In genomic region chr18:75231053-75231406, GRCh38 we compare ENCODE assay signal across 26 cellular contexts. TPM values are rescaled to one million over a fixed set of nuclear protein-coding genes. Genes with fewer than 3 reads are reported as not detected.
A peak's percentile ranks its signal among the peaks of the same experiment; 100 is the strongest.
DNase-seq lines count a peak whose midpoint lies in the region; ATAC-seq, FAIRE-seq and TF ChIP-seq lines count a peak whose summit lies in the region.
"Had no signal": no experiment of that assay in that cellular context is flagged by ENCODE, and none has a peak within 500 bp of the region (broad histone marks: within the 10 kb centered on the region; RNA-seq: fewer than 3 reads in every experiment).

No MANE protein-coding gene starts in this region.

- in situ Hi-C loops in Panc1 (cut with HindIII; ENCODE audit: low pct_unique_long_range_greater_than_20kb, low sequenced_read_pairs), result no loop called here
- in situ Hi-C loops in HepG2 (cut with HindIII; ENCODE audit: extremely low pct_ligation_motif_present, low pct_unique_long_range_greater_than_20kb), result no loop called here

- POLR2A ChIA-PET in Panc1 (lab: Charles Lee), result no interaction called here
- POLR2A ChIA-PET in HepG2 (lab: Yijun Ruan, JAX), result no interaction called here

- H3K27ac ChIP-seq in heart right ventricle (peak overlapping the region in 9 of 10 donors; percentile 22 to 78 (median 54)), Panc1 (ENCODE audit: low read length) (no peak overlapping the region), HepG2 (ENCODE audit: extremely low read length, insufficient read depth, low read length) (no peak overlapping the region), subcutaneous abdominal adipose tissue (ENCODE audit: low read depth, low read length) (peak overlapping the region; percentile 8)
- H3K27ac ChIP-seq: BLaER1, pancreas, tibial artery had no signal

- H3K36me3 ChIP-seq in heart right ventricle (no peaks in the 10 kb centered on the region), Panc1 (ENCODE audit: control insufficient read depth, insufficient read depth, low read length) (no peaks in the 10 kb centered on the region), HepG2 (replicated peaks in 1 of 2; ENCODE audit: control insufficient read depth in 1 of 2, insufficient read depth in 2 of 2, low read length in 2 of 2) (peaks cover 0 to 8% of the 10 kb centered on the region in 2 experiments; a peak in 1 of 5 replicates), subcutaneous abdominal adipose tissue (ENCODE audit: control insufficient read depth in 5 of 5, insufficient read depth in 5 of 5, low read length in 5 of 5) (peaks cover 0 to 5% (median 4%) of the 10 kb centered on the region in 5 donors), H7 (replicated peaks; ENCODE audit: control insufficient read depth, insufficient read depth, low read length) (no peaks in the 10 kb centered on the region)
- H3K36me3 ChIP-seq: pancreas, tibial artery had no signal

- no peak for FAIRE-seq in HepG2 (lab: Jason Lieb, UNC)
- FAIRE-seq: endometrium, pancreas had no signal

- H3K4me1 ChIP-seq in heart right ventricle (peaks cover 9 to 64% (median 52%) of the 10 kb centered on the region in 9 donors), Panc1 (ENCODE audit: control insufficient read depth, insufficient read depth, low read length) (no peaks in the 10 kb centered on the region), HepG2 (ENCODE audit: insufficient read depth, low read length) (peaks cover 20% of the 10 kb centered on the region), subcutaneous abdominal adipose tissue (ENCODE audit: control insufficient read depth in 5 of 5, insufficient read depth in 5 of 5, low read length in 5 of 5) (peaks cover 2 to 49% (median 23%) of the 10 kb centered on the region in 5 donors)

- no peak overlapping the region for H2AFZ ChIP-seq in HepG2 (ENCODE audit: low read length)

- no peak overlapping the region for H3K4me2 ChIP-seq in HepG2 (ENCODE audit: low read depth, low read length)
- H3K4me2 ChIP-seq: BLaER1 had no signal

- H3K9ac ChIP-seq in HepG2 (ENCODE audit: insufficient read depth, low read depth, low read length), result no peak overlapping the region
- H3K9ac ChIP-seq in subcutaneous abdominal adipose tissue (ENCODE audit: low read length in 5 of 5), result no peak overlapping the region
- H3K9ac ChIP-seq: BLaER1 had no signal

- H3K27me3 ChIP-seq in heart right ventricle, result no peaks in the 10 kb centered on the region
- H3K27me3 ChIP-seq in Panc1 (ENCODE audit: control insufficient read depth, insufficient read depth, low read length), result no peaks in the 10 kb centered on the region
- H3K27me3 ChIP-seq in HepG2 (ENCODE audit: control insufficient read depth in 1 of 2, insufficient read depth in 2 of 2, low read length in 2 of 2), result no peaks in the 10 kb centered on the region
- no peaks in the 10 kb centered on the region for H3K27me3 ChIP-seq in subcutaneous abdominal adipose tissue (ENCODE audit: control insufficient read depth in 5 of 5, insufficient read depth in 4 of 5, low read length in 5 of 5)
- H3K27me3 ChIP-seq in H7 (ENCODE audit: control insufficient read depth, insufficient read depth, low read length), result no peaks in the 10 kb centered on the region
- H3K27me3 ChIP-seq: BLaER1, pancreas, tibial artery had no signal

- no TSS peak for BruUV-seq in Panc1 (replicated peaks; lab: Mats Ljungman, UMichigan)
- BruUV-seq in HepG2 (replicated peaks; lab: Mats Ljungman, UMichigan), result no TSS peak

- TF ChIP-seq CTCF in heart right ventricle (IDR thresholded peaks at IDR 0.05) (no peak), Panc1 (IDR thresholded peaks at IDR 0.05) (no peak), HepG2 (CRISPR knock-in tag; IDR thresholded peaks at IDR 0.05) (no peak)

- H3K4me3 ChIP-seq in heart right ventricle, result no peak overlapping the region
- H3K4me3 ChIP-seq in Panc1 (ENCODE audit: low read depth in 2 of 2, low read length in 2 of 2), result no peak overlapping the region
- H3K4me3 ChIP-seq in HepG2 (replicated peaks in 1 of 3; ENCODE audit: insufficient read depth in 1 of 3, low read depth in 2 of 3, low read length in 3 of 3), result no peak overlapping the region
- H3K4me3 ChIP-seq in subcutaneous abdominal adipose tissue (ENCODE audit: low read depth in 1 of 5, low read length in 5 of 5), result no peak overlapping the region
- no peak overlapping the region for H3K4me3 ChIP-seq in H7 (ENCODE audit: insufficient read depth, low read depth, low read length)
- H3K4me3 ChIP-seq: BLaER1, pancreas, tibial artery had no signal

- peaks cover 5% of the 10 kb centered on the region for H3K79me2 ChIP-seq in HepG2 (ENCODE audit: insufficient read depth, low read length)

- no peak for ATAC-seq in heart right ventricle
- ATAC-seq in Right ventricle myocardium superior (ENCODE audit: poor library complexity), result no peak
- 0 out of 2 replicates have a peak, but pooled peaks have one; percentile 42 for ATAC-seq in Panc1
- ATAC-seq in HepG2, result no peak
- ATAC-seq in HG03520 (IDR thresholded peaks at IDR 0.05; ENCODE audit: unreplicated experiment), result no peak
- ATAC-seq: natural killer cell, SK-N-SH treated with all-trans-retinoic acid at 6 μM for 48 hours had no signal

- CTCF ChIA-PET in Panc1 (lab: Charles Lee), result no interaction called here
- CTCF ChIA-PET in HepG2 (lab: Yijun Ruan, JAX; ENCODE audit: low intra/inter-chr PET ratio, low total read pairs), result no interaction called here

- no peak for TF ChIP-seq RAD21 in HepG2 (CRISPR knock-in tag; IDR thresholded peaks at IDR 0.05)

- intact Hi-C loops in heart right ventricle (cut with DNase I) (no loop called here), Right ventricle myocardium superior (cut with DNase I) (no loop called here), Panc1 (cut with micrococcal nuclease; ENCODE audit: unreplicated experiment) (no loop called here), HepG2 (cut with micrococcal nuclease; ENCODE audit: unreplicated experiment) (no loop called here)

- WGBS in heart right ventricle, 2 donors, result 89 to 95% methylated on average over 5 of the region's 5 CpGs
- 80% methylated on average over 1 of the region's 5 CpGs for WGBS in HepG2 (ENCODE audit: low lambda C conversion rate)

- H4K20me1 ChIP-seq in HepG2 (ENCODE audit: insufficient read depth, low read length), result 0 out of 2 replicates have a peak, but pooled peaks cover 4% of the 10 kb centered on the region

- DNase-seq in heart right ventricle, result no peak
- no peak for DNase-seq in Right ventricle myocardium superior
- no peak for DNase-seq in Panc1 (ENCODE audit: low read depth, low spot score)
- DNase-seq in HepG2 (ENCODE audit: low spot score), result no peak
- no peak for DNase-seq in H7
- DNase-seq in NCI-H526 treated with DMSO at 0.1 percent for 48 hours (lab: John Stamatoyannopoulos, UW), result no peak
- DNase-seq: activated CD8-positive, alpha-beta memory T cell treated with anti-CD3 and anti-CD28 coated beads, Interleukin-2, amount 50 U/mL, for 4 hours; aorta; Calu3; glutamatergic neuron; KG1; kidney glomerular epithelial cell; natural killer cell; NCI-H1694; NCI-H2171 treated with DMSO at 0.1 percent for 48 hours; NCI-H524; pancreas; stimulated activated CD4-positive, alpha-beta T cell treated with anti-CD3 and anti-CD28 coated beads, Interleukin-4, amount 100 ng/mL, for 24 hours; stimulated activated naive CD4-positive, alpha-beta T cell; T-helper 9 cell; tibial artery had no signal

- TF ChIP-seq EP300 in HepG2 (IDR thresholded peaks at IDR 0.05; ENCODE audit: low read depth in 2 of 2, low read length in 2 of 2) (no peak), HepG2 (CRISPR knock-in tag; IDR thresholded peaks at IDR 0.05; ENCODE audit: borderline replicate concordance) (no peak)

- TF ChIP-seq POLR2A in HepG2 (IDR thresholded peaks at IDR 0.05; ENCODE audit: insufficient read depth in 1 of 2, low read depth in 2 of 2, low read length in 2 of 2), result no peak

- H3K9me3 ChIP-seq in heart right ventricle (no peaks in the 10 kb centered on the region), Panc1 (ENCODE audit: control insufficient read depth, insufficient read depth, low read depth, low read length) (no peaks in the 10 kb centered on the region), HepG2 (ENCODE audit: low read length) (no peaks in the 10 kb centered on the region), subcutaneous abdominal adipose tissue (ENCODE audit: control insufficient read depth in 5 of 5, low read length in 5 of 5) (no peaks in the 10 kb centered on the region)
- H3K9me3 ChIP-seq: pancreas, tibial artery had no signal

RNA-seq across cellular contexts. Expression of gene TSHZ1, which starts 20.4 kb away (rescaled TPM):
- total RNA-seq in heart right ventricle (10 to 100 TPM; 13.2 to 22.9 (median 18.3) TPM), Right ventricle myocardium superior (24.0 TPM), Panc1 (2021; ENCODE audit: unreplicated experiment) (10.0 TPM), HepG2 (2016; rRNA removed; fragmentation: Illumina TruSeq; extraction: Trizol) (2.5 and 2.6 TPM in 2 replicates)
- polyA plus RNA-seq in heart right ventricle (10 to 100 TPM in 1 of 2 donors, 1 to 10 TPM in 1; 4.8 to 10.7 TPM), HepG2 (2011; rRNA removed) (2.4 and 2.7 TPM in 2 replicates)
- 13.7 TPM for polyA plus RNA-seq in Panc1 (2012; ENCODE audit: insufficient read length)
- 0.20 and 0.35 TPM in 2 replicates for total RNA-seq in HepG2 (2016; cell fraction: cytosol; rRNA removed; fragmentation: Illumina TruSeq; extraction: Trizol; ENCODE audit: low read depth)
- total RNA-seq in HepG2 (2016; cell fraction: insoluble cytoplasmic fraction; rRNA removed; fragmentation: Illumina TruSeq; extraction: Trizol), result 2.1 and 2.4 TPM in 2 replicates
- 1.5 and 1.6 TPM in 2 replicates for total RNA-seq in HepG2 (2016; cell fraction: membrane; rRNA removed; fragmentation: Illumina TruSeq; extraction: Trizol)
- 2.9 and 3.6 TPM in 2 replicates for total RNA-seq in HepG2 (2016; cell fraction: nucleus; rRNA removed; fragmentation: Illumina TruSeq; extraction: Trizol)
- polyA plus RNA-seq in HepG2 (2011; cell fraction: cytosol; rRNA removed), result 1.7 and 1.8 TPM in 2 replicates
- 3.2 and 3.4 TPM in 2 replicates for polyA plus RNA-seq in HepG2 (2011; cell fraction: nucleus; rRNA removed)
- 4.3 and 4.7 TPM in 2 replicates for polyA plus RNA-seq in HepG2 (2012)
- 0.17 and 0.18 TPM in 2 replicates for polyA plus RNA-seq in HepG2 (2016; cell fraction: cytosol; fragmentation: Illumina TruSeq; extraction: Trizol; ENCODE audit: low read depth)
- polyA plus RNA-seq in HepG2 (2016; cell fraction: insoluble cytoplasmic fraction; fragmentation: Illumina TruSeq; extraction: Trizol; ENCODE audit: low read depth), result 2.9 and 3.5 TPM in 2 replicates
- 0.81 and 1.0 TPM in 2 replicates for polyA plus RNA-seq in HepG2 (2016; cell fraction: membrane; fragmentation: Illumina TruSeq; extraction: Trizol; ENCODE audit: low read depth)
- 3.8 and 3.9 TPM in 2 replicates for polyA plus RNA-seq in HepG2 (2016; cell fraction: nucleus; fragmentation: Illumina TruSeq; extraction: Trizol; ENCODE audit: insufficient read depth, low read depth)
- polyA minus RNA-seq in HepG2 (2011; rRNA and poly(A)+ RNA removed; ENCODE audit: low replicate concordance), result 4.9 and 6.5 TPM in 2 replicates
- 4.2 and 4.7 TPM in 2 replicates for polyA minus RNA-seq in HepG2 (2011; cell fraction: cytosol; rRNA and poly(A)+ RNA removed)
- polyA minus RNA-seq in HepG2 (2011; cell fraction: nucleus; rRNA and poly(A)+ RNA removed), result 4.4 and 4.8 TPM in 2 replicates
- 4.6 and 8.2 TPM in 2 replicates for total RNA-seq in H7 (2014; rRNA removed; shearing (Covaris generic))

RNA-seq across cellular contexts. Expression of gene PTGR3, which starts 22.1 kb away (rescaled TPM):
- total RNA-seq in heart right ventricle (10 to 100 TPM; 48.5 to 71.3 (median 58.8) TPM), Right ventricle myocardium superior (81.5 TPM), Panc1 (2021; ENCODE audit: unreplicated experiment) (45.0 TPM), HepG2 (2016; rRNA removed; fragmentation: Illumina TruSeq; extraction: Trizol) (11.5 and 13.3 TPM in 2 replicates)
- polyA plus RNA-seq in heart right ventricle (10 to 100 TPM; 10.0 to 19.2 TPM), HepG2 (2011; rRNA removed) (23.5 and 25.3 TPM in 2 replicates)
- 28.9 TPM for polyA plus RNA-seq in Panc1 (2012; ENCODE audit: insufficient read length)
- 3.0 and 3.5 TPM in 2 replicates for total RNA-seq in HepG2 (2016; cell fraction: cytosol; rRNA removed; fragmentation: Illumina TruSeq; extraction: Trizol; ENCODE audit: low read depth)
- total RNA-seq in HepG2 (2016; cell fraction: insoluble cytoplasmic fraction; rRNA removed; fragmentation: Illumina TruSeq; extraction: Trizol), result 12.0 and 13.7 TPM in 2 replicates
- 9.5 and 11.7 TPM in 2 replicates for total RNA-seq in HepG2 (2016; cell fraction: membrane; rRNA removed; fragmentation: Illumina TruSeq; extraction: Trizol)
- total RNA-seq in HepG2 (2016; cell fraction: nucleus; rRNA removed; fragmentation: Illumina TruSeq; extraction: Trizol), result 6.0 and 7.5 TPM in 2 replicates
- 17.8 and 19.5 TPM in 2 replicates for polyA plus RNA-seq in HepG2 (2011; cell fraction: cytosol; rRNA removed)
- polyA plus RNA-seq in HepG2 (2011; cell fraction: nucleus; rRNA removed), result 21.7 and 25.8 TPM in 2 replicates
- 16.2 and 18.2 TPM in 2 replicates for polyA plus RNA-seq in HepG2 (2012)
- 5.8 and 8.4 TPM in 2 replicates for polyA plus RNA-seq in HepG2 (2016; cell fraction: cytosol; fragmentation: Illumina TruSeq; extraction: Trizol; ENCODE audit: low read depth)
- polyA plus RNA-seq in HepG2 (2016; cell fraction: insoluble cytoplasmic fraction; fragmentation: Illumina TruSeq; extraction: Trizol; ENCODE audit: low read depth), result 18.6 and 22.2 TPM in 2 replicates
- polyA plus RNA-seq in HepG2 (2016; cell fraction: membrane; fragmentation: Illumina TruSeq; extraction: Trizol; ENCODE audit: low read depth), result 12.0 and 13.4 TPM in 2 replicates
- 11.7 and 16.0 TPM in 2 replicates for polyA plus RNA-seq in HepG2 (2016; cell fraction: nucleus; fragmentation: Illumina TruSeq; extraction: Trizol; ENCODE audit: insufficient read depth, low read depth)
- 91.8 and 99.6 TPM in 2 replicates for polyA minus RNA-seq in HepG2 (2011; rRNA and poly(A)+ RNA removed; ENCODE audit: low replicate concordance)
- 14.5 and 19.7 TPM in 2 replicates for polyA minus RNA-seq in HepG2 (2011; cell fraction: cytosol; rRNA and poly(A)+ RNA removed)
- polyA minus RNA-seq in HepG2 (2011; cell fraction: nucleus; rRNA and poly(A)+ RNA removed), result 23.2 and 33.2 TPM in 2 replicates
- total RNA-seq in H7 (2014; rRNA removed; shearing (Covaris generic)), result 16.1 and 18.1 TPM in 2 replicates

Comparison
In these comparisons a context has a peak if more than half of its experiments do, and no peak if none do; other contexts are left out.
1. H3K27ac ChIP-seq: peak in heart right ventricle (9 of 10) and subcutaneous abdominal adipose tissue (single experiment); none in Panc1 (single experiment) and HepG2 (single experiment).